Comparison of ENCODE assay signal across 31 cellular contexts in the genomic region with DNA sequence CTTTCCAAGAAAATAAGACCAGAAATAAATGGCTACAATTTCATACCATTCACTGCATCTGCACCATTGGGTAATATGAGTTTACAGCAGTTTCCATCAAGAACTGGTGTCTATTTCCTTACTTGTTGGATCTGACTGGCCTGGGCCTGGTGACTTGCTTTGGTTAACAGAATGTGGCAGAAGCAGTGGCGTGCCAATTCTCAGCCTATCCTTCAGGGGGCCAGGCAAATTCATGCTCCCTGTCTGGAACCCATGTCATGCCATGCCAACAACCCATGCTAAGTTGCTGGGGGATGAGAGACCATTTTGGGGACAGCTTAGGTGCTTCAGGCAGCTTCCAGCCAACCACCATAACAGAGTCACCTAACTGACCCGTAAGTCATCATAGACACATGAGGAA.
"Had no signal": no experiment of that assay in that cellular context is flagged by ENCODE, and none has a peak within 500 bp of the region (broad histone marks: within the 10 kb centered on the region; RNA-seq: fewer than 3 reads in every experiment).

No MANE protein-coding gene starts in this region.

- DNase-seq: naive B cell; naive thymus-derived CD8-positive, alpha-beta T cell; nephron progenitor cell; nucleus accumbens; ovary; posterior cingulate gyrus; psoas muscle; right cardiac atrium; right lobe of liver; sigmoid colon; small intestine; stimulated activated CD4-positive, alpha-beta T cell treated with anti-CD3 and anti-CD28 coated beads, Interleukin-15, amount 100 ng/mL, for 24 hours; stimulated activated CD4-positive, alpha-beta T cell treated with anti-CD3 and anti-CD28 coated beads, Interleukin-2, amount 100 ng/mL, for 24 hours; stimulated activated CD4-positive, alpha-beta T cell treated with anti-CD3 and anti-CD28 coated beads, Interleukin-2, amount 100 ng/mL, for 48 hours; stimulated activated CD4-positive, alpha-beta T cell treated with anti-CD3 and anti-CD28 coated beads, Interleukin-4, amount 100 ng/mL, for 24 hours; stimulated activated naive B cell treated with anti-CD40 and anti-IgM and Interleukin-4, amounts not matched to agents 10 μg/mL and 1 μg/mL and 100 μg/mL, for 72 hours; stimulated activated naive CD4-positive, alpha-beta T cell treated with Interleukin-2 at 50 U/mL for 16 hours; substantia nigra; testis; tibial artery; transverse colon; upper lobe of right lung; uterus had no signal

- H3K4me1 ChIP-seq: parathyroid adenoma, psoas muscle, right lobe of liver, sigmoid colon, suprapubic skin, testis, tibial artery, transverse colon, upper lobe of right lung, uterus had no signal

- H3K27ac ChIP-seq: neutrophil, ovary, parathyroid adenoma, psoas muscle, right lobe of liver, sigmoid colon, suprapubic skin, testis, tibial artery, transverse colon, upper lobe of right lung, uterus had no signal

- H3K9me3 ChIP-seq: neutrophil, ovary, psoas muscle, right lobe of liver, sigmoid colon, testis, tibial artery, transverse colon, upper lobe of right lung, uterus had no signal

- H3K4me3 Mint-ChIP-seq: naive B cell; naive thymus-derived CD8-positive, alpha-beta T cell; natural killer cell treated with Interleukin-12 subunit alpha and Interleukin-12 subunit beta and Interleukin-15 and Interleukin-18, amount 100 ng/mL, for 72 hours; nephron progenitor cell; stimulated activated effector memory CD8-positive, alpha-beta T cell treated with anti-CD3 and anti-CD28 coated beads, Interleukin-12 subunit alpha, Interleukin-12 subunit beta, amount 100 ng/mL, for 72 hours; stimulated activated naive B cell treated with anti-CD40 and anti-IgM and Interleukin-4, amounts not matched to agents 10 μg/mL and 1 μg/mL and 100 μg/mL, for 72 hours; stimulated activated naive CD8-positive, alpha-beta T cell treated with anti-CD3 and anti-CD28 coated beads, Interleukin-15, Interleukin-2, amounts not matched to agents 100 ng/mL and 50 ng/mL, for 24 hours; type B pancreatic cell had no signal

- H3K9me3 Mint-ChIP-seq: nephron progenitor cell, type B pancreatic cell had no signal

- H3K36me3 ChIP-seq: neutrophil, ovary, right lobe of liver, sigmoid colon, suprapubic skin, tibial artery, transverse colon, upper lobe of right lung, uterus had no signal

- H3K9ac ChIP-seq: parathyroid adenoma had no signal

- H3K36me3 Mint-ChIP-seq: naive B cell; naive thymus-derived CD8-positive, alpha-beta T cell; natural killer cell treated with Interleukin-12 subunit alpha and Interleukin-12 subunit beta and Interleukin-15 and Interleukin-18, amount 100 ng/mL, for 72 hours; stimulated activated effector memory CD8-positive, alpha-beta T cell treated with anti-CD3 and anti-CD28 coated beads, Interleukin-12 subunit alpha, Interleukin-12 subunit beta, amount 100 ng/mL, for 72 hours; stimulated activated naive B cell treated with anti-CD40 and anti-IgM and Interleukin-4, amounts not matched to agents 10 μg/mL and 1 μg/mL and 100 μg/mL, for 72 hours; type B pancreatic cell had no signal

- H3K4me1 Mint-ChIP-seq: naive B cell; naive thymus-derived CD8-positive, alpha-beta T cell; nephron progenitor cell; stimulated activated effector memory CD8-positive, alpha-beta T cell treated with anti-CD3 and anti-CD28 coated beads, Interleukin-12 subunit alpha, Interleukin-12 subunit beta, amount 100 ng/mL, for 72 hours; stimulated activated naive B cell treated with anti-CD40 and anti-IgM and Interleukin-4, amounts not matched to agents 10 μg/mL and 1 μg/mL and 100 μg/mL, for 72 hours had no signal

- H2AFZ ChIP-seq: parathyroid adenoma had no signal

- H3K27me3 ChIP-seq: neutrophil, ovary, right lobe of liver, sigmoid colon, suprapubic skin, testis, tibial artery, transverse colon, upper lobe of right lung, uterus had no signal

- H3K27ac Mint-ChIP-seq: naive B cell; naive thymus-derived CD8-positive, alpha-beta T cell; natural killer cell treated with Interleukin-12 subunit alpha and Interleukin-12 subunit beta and Interleukin-15 and Interleukin-18, amount 100 ng/mL, for 72 hours; nephron progenitor cell; progenitor cell of endocrine pancreas; stimulated activated effector memory CD8-positive, alpha-beta T cell treated with anti-CD3 and anti-CD28 coated beads, Interleukin-12 subunit alpha, Interleukin-12 subunit beta, amount 100 ng/mL, for 72 hours; stimulated activated naive B cell treated with anti-CD40 and anti-IgM and Interleukin-4, amounts not matched to agents 10 μg/mL and 1 μg/mL and 100 μg/mL, for 72 hours; stimulated activated naive CD8-positive, alpha-beta T cell treated with anti-CD3 and anti-CD28 coated beads, Interleukin-15, Interleukin-2, amounts not matched to agents 100 ng/mL and 50 ng/mL, for 24 hours; type B pancreatic cell had no signal

- ATAC-seq: naive thymus-derived CD8-positive, alpha-beta T cell; natural killer cell treated with Interleukin-12 subunit alpha and Interleukin-12 subunit beta and Interleukin-15 and Interleukin-18, amount 100 ng/mL, for 72 hours; psoas muscle; right cardiac atrium; right lobe of liver; stimulated activated effector memory CD8-positive, alpha-beta T cell treated with anti-CD3 and anti-CD28 coated beads, Interleukin-12 subunit alpha, Interleukin-12 subunit beta, amount 100 ng/mL, for 72 hours; stimulated activated naive B cell treated with anti-CD40 and anti-IgM and Interleukin-4, amounts not matched to agents 10 μg/mL and 1 μg/mL and 100 μg/mL, for 72 hours; upper lobe of right lung had no signal

- H3K4me3 ChIP-seq: ovary, psoas muscle, right lobe of liver, sigmoid colon, suprapubic skin, testis, tibial artery, transverse colon, upper lobe of right lung, uterus had no signal

- H3K27me3 Mint-ChIP-seq: naive B cell; naive thymus-derived CD8-positive, alpha-beta T cell; natural killer cell treated with Interleukin-12 subunit alpha and Interleukin-12 subunit beta and Interleukin-15 and Interleukin-18, amount 100 ng/mL, for 72 hours; progenitor cell of endocrine pancreas; stimulated activated naive B cell treated with anti-CD40 and anti-IgM and Interleukin-4, amounts not matched to agents 10 μg/mL and 1 μg/mL and 100 μg/mL, for 72 hours; stimulated activated naive CD8-positive, alpha-beta T cell treated with anti-CD3 and anti-CD28 coated beads, Interleukin-15, Interleukin-2, amounts not matched to agents 100 ng/mL and 50 ng/mL, for 24 hours; type B pancreatic cell had no signal

- H3K79me2 ChIP-seq: parathyroid adenoma had no signal
